Comparison of ENCODE assay signal across 10 cellular contexts in genomic region chr17:72142097-72142496, GRCh38. TPM values are rescaled to one million over a fixed set of nuclear protein-coding genes. Genes with fewer than 3 reads are reported as not detected.
A peak's percentile ranks its signal among the peaks of the same experiment; 100 is the strongest.
DNase-seq lines count a peak whose midpoint lies in the region; ATAC-seq, FAIRE-seq and TF ChIP-seq lines count a peak whose summit lies in the region.
"Not testable (repeated sequence)": the region's sequence is repeated elsewhere in the genome, so short reads cannot be mapped to it uniquely, and the experiment has no call there.
"Had no signal": no experiment of that assay in that cellular context is flagged by ENCODE, and none has a peak within 500 bp of the region (broad histone marks: within the 10 kb centered on the region; RNA-seq: fewer than 3 reads in every experiment).

No MANE protein-coding gene starts in this region.

- not testable (repeated sequence) for H3K27me3 Mint-ChIP-seq in WTC11 (ENCODE audit: low read depth)

- peak; percentile 17 for FAIRE-seq in urothelium cell line (lab: Jason Lieb, UNC)

- CTCF ChIA-PET in HEK293 (lab: Yijun Ruan, JAX) (interaction anchor here (0.6 kb wide), 1 partner anchor 192 kb away, joined by 3 read pairs; no protein-coding TSS in a partner anchor), WTC11 (lab: Charles Lee) (interaction anchor here (1.3 kb wide), 1 partner anchor 415 kb away, joined by 4 read pairs; no protein-coding TSS in a partner anchor)

- H3K36me3 ChIP-seq in HEK293 (ENCODE audit: control insufficient read depth in 2 of 2, insufficient read depth in 1 of 2, low read length in 2 of 2) = not testable (repeated sequence)

- POLR2A ChIA-PET in HEK293 (lab: Yijun Ruan, JAX) = interaction anchor here (1.8 kb wide), 1 partner anchor 21 kb away, joined by 7 read pairs; the partner anchor contains the start of gene SOX9
- POLR2A ChIA-PET in WTC11 (lab: Charles Lee) = not testable (repeated sequence)

- not testable (repeated sequence) for H3K36me3 Mint-ChIP-seq in WTC11

- not testable (repeated sequence) for H3K4me3 ChIP-seq in HEK293 (ENCODE audit: low read depth, low read length)

- not testable (repeated sequence) for H3K27ac ChIP-seq in HEK293 (ENCODE audit: extremely low read depth, low read depth, low read length)
- H3K27ac ChIP-seq in VCaP = peak overlapping the region; percentile 42; the same call in 1 of the 2 replicates

- ATAC-seq in WTC11 = not testable (repeated sequence)

- not testable (repeated sequence) for H3K9me3 Mint-ChIP-seq in WTC11

- not testable (repeated sequence) for H3K4me3 Mint-ChIP-seq in WTC11

- DNase-seq in WTC11 (ENCODE audit: low spot score); urothelium cell line (ENCODE audit: low spot score): not testable (repeated sequence)

- H3K9me3 ChIP-seq in HEK293 (ENCODE audit: control insufficient read depth, insufficient read depth, low read depth, low read length) = not testable (repeated sequence)

- H3K4me1 Mint-ChIP-seq in WTC11 = peaks cover 23% of the 10 kb centered on the region

- not testable (repeated sequence) for H3K27ac Mint-ChIP-seq in WTC11

- not testable (repeated sequence) for H3K4me1 ChIP-seq in HEK293 (ENCODE audit: control insufficient read depth, insufficient read depth, low read length)

- TF ChIP-seq CTCF in HEK293 (tag by site-specific recombination; IDR thresholded peaks at IDR 0.05); VCaP (conservative IDR thresholded peaks at IDR 0.05); WTC11 (IDR thresholded peaks at IDR 0.05): not testable (repeated sequence)

TF ChIP-seq in HEK293, 187 proteins besides CTCF, POLR2A, EP300 and RAD21 (continues in another document):
- TF ChIP-seq ZNF623 (tag by site-specific recombination; IDR thresholded peaks at IDR 0.05) (peak; percentile 39; the same call in 1 of the 2 replicates), ZXDB (tag by site-specific recombination; IDR thresholded peaks at IDR 0.05) (peak; percentile 33; the same call in 1 of the 2 replicates), ZNF510 (tag by site-specific recombination; IDR thresholded peaks at IDR 0.05; ENCODE audit: insufficient replicate concordance) (peak; percentile 44), ZNF518A (tag by site-specific recombination; conservative IDR thresholded peaks at IDR 0.05; ENCODE audit: low read depth) (peak; percentile 81)

TF ChIP-seq in WTC11, 78 proteins besides CTCF, POLR2A, EP300 and RAD21:
- peak; percentile 42 for TF ChIP-seq HMGA2 (CRISPR knock-in tag; IDR thresholded peaks at IDR 0.05)

RNA-seq across cellular contexts. Expression of gene SOX9, which starts 21.3 kb away (rescaled TPM):
- 8.1 to 9.0 TPM (median 8.9 TPM) in 3 replicates for total RNA-seq in WTC11 (2021)
- total RNA-seq: B cell; CD4-positive, alpha-beta memory T cell; CD4-positive, alpha-beta T cell; CD4-positive, CD25-positive, alpha-beta regulatory T cell; CD8-positive, alpha-beta memory T cell; CD8-positive, alpha-beta T cell had no signal
